In genomic region chr12:49930515-49931288, GRCh38 we compare ENCODE assay signal across 16 cellular contexts. TPM values are rescaled to one million over a fixed set of nuclear protein-coding genes. Genes with fewer than 3 reads are reported as not detected.
A peak's percentile ranks its signal among the peaks of the same experiment; 100 is the strongest.
DNase-seq lines count a peak whose midpoint lies in the region; ATAC-seq and TF ChIP-seq lines count a peak whose summit lies in the region.
"Had no signal": no experiment of that assay in that cellular context is flagged by ENCODE, and none has a peak within 500 bp of the region (broad histone marks: within the 10 kb centered on the region; RNA-seq: fewer than 3 reads in every experiment).

No MANE protein-coding gene starts in this region.

- peak; percentile 81 for ATAC-seq in activated T-helper 17 cell treated with anti-CD3 and anti-CD28 coated beads, Interleukin-2, amount 50 U/mL, for 72 hours (replicated peaks)
- ATAC-seq in foreskin keratinocyte (peak; percentile 58), left lobe of liver (no peak)
- ATAC-seq: GM23338, T-helper 17 cell had no signal

- H3K4me3 Mint-ChIP-seq in activated T-helper 17 cell treated with anti-CD3 and anti-CD28 coated beads, Interleukin-2, amount 50 U/mL, for 72 hours = no peak overlapping the region
- H3K4me3 Mint-ChIP-seq: CD4-positive, CD25-positive, alpha-beta regulatory T cell; GM23338; IgD-negative memory B cell; nephron; T-helper 17 cell had no signal

- intact Hi-C loops in uterus (cut with DNase I; ENCODE audit: low total_unique reads) = no loop called here

- no peaks in the 10 kb centered on the region for H3K27me3 ChIP-seq in foreskin keratinocyte
- H3K27me3 ChIP-seq in uterus = no peaks in the 10 kb centered on the region
- H3K27me3 ChIP-seq: adrenal gland had no signal

- H3K4me1 Mint-ChIP-seq in activated T-helper 17 cell treated with anti-CD3 and anti-CD28 coated beads, Interleukin-2, amount 50 U/mL, for 72 hours = no peaks in the 10 kb centered on the region
- H3K4me1 Mint-ChIP-seq: IgD-negative memory B cell had no signal

- POLR2A ChIA-PET in GM10248 (lab: Yijun Ruan, JAX) = no interaction called here

- CTCF ChIA-PET in GM10248 (lab: Yijun Ruan, JAX) = interaction anchor here (0.7 to 10.0 kb wide), 4 partner anchors 12 to 36 kb away, joined by 3 to 65 read pairs (median 13); no protein-coding TSS in a partner anchor

- H3K36me3 Mint-ChIP-seq in activated T-helper 17 cell treated with anti-CD3 and anti-CD28 coated beads, Interleukin-2, amount 50 U/mL, for 72 hours (ENCODE audit: low read depth) = no peaks in the 10 kb centered on the region
- H3K36me3 Mint-ChIP-seq: CD4-positive, CD25-positive, alpha-beta regulatory T cell; IgD-negative memory B cell had no signal

- DNase-seq in A172 (ENCODE audit: low spot score) = peak; percentile 16
- peak; percentile 77 for DNase-seq in ELR (ENCODE audit: low read depth)
- peak; percentile 34 to 70 for DNase-seq in foreskin keratinocyte
- no peak for DNase-seq in uterus
- no peak for DNase-seq in GM13977 (ENCODE audit: low spot score)
- DNase-seq in left lobe of liver (ENCODE audit: low spot score) = no peak
- DNase-seq in GM10248 (ENCODE audit: extremely low spot score) = no peak
- DNase-seq: activated CD8-positive, alpha-beta memory T cell treated with anti-CD3 and anti-CD28 coated beads for 24 hours; CD4-positive, CD25-positive, alpha-beta regulatory T cell; NCI-H2081; T-helper 17 cell had no signal

- no peaks in the 10 kb centered on the region for H3K36me3 ChIP-seq in uterus
- H3K36me3 ChIP-seq: adrenal gland had no signal

- TF ChIP-seq POLR2A in uterus (IDR thresholded peaks at IDR 0.05) = no peak

- H3K27me3 Mint-ChIP-seq in activated T-helper 17 cell treated with anti-CD3 and anti-CD28 coated beads, Interleukin-2, amount 50 U/mL, for 72 hours = peaks cover 4% of the 10 kb centered on the region

- H3K4me1 ChIP-seq in foreskin keratinocyte (peaks cover 12% of the 10 kb centered on the region), uterus (no peaks in the 10 kb centered on the region)
- H3K4me1 ChIP-seq: adrenal gland had no signal

- H3K9me3 Mint-ChIP-seq in activated T-helper 17 cell treated with anti-CD3 and anti-CD28 coated beads, Interleukin-2, amount 50 U/mL, for 72 hours = no peaks in the 10 kb centered on the region
- H3K9me3 Mint-ChIP-seq: GM23338, IgD-negative memory B cell had no signal

- no peaks in the 10 kb centered on the region for H3K9me3 ChIP-seq in uterus
- H3K9me3 ChIP-seq: adrenal gland had no signal

- no peak overlapping the region for H3K27ac Mint-ChIP-seq in activated T-helper 17 cell treated with anti-CD3 and anti-CD28 coated beads, Interleukin-2, amount 50 U/mL, for 72 hours
- H3K27ac Mint-ChIP-seq: GM23338, IgD-negative memory B cell, nephron, T-helper 17 cell had no signal

- TF ChIP-seq CTCF in foreskin keratinocyte (conservative IDR thresholded peaks at IDR 0.05) (no peak), uterus (IDR thresholded peaks at IDR 0.05) (no peak), GM13977 (IDR thresholded peaks at IDR 0.05; ENCODE audit: extremely low read depth, insufficient read depth, missing control alignments) (no peak), GM10248 (IDR thresholded peaks at IDR 0.05; ENCODE audit: control extremely low read depth, extremely low read depth, low read depth, missing control alignments) (no peak)

- H3K27ac ChIP-seq in foreskin keratinocyte (no peak overlapping the region), uterus (no peak overlapping the region)
- H3K27ac ChIP-seq: adrenal gland had no signal

- in situ Hi-C loops in GM13977 (cut with MboI; ENCODE audit: low pct_unique_long_range_greater_than_20kb, low sequenced_read_pairs, unreplicated experiment) = no loop called here

- H3K4me3 ChIP-seq in uterus = no peak overlapping the region
- H3K4me3 ChIP-seq: adrenal gland, GM23338 had no signal

RNA-seq across cellular contexts. Expression of gene AQP2, which starts 19.8 kb away (rescaled TPM):
- not detected in 2 replicates for total RNA-seq in A172 (2014; rRNA removed; shearing (Covaris generic))
- total RNA-seq in activated T-helper 17 cell treated with anti-CD3 and anti-CD28 coated beads, Interleukin-2, amount 50 U/mL, for 72 hours = not detected
- total RNA-seq in foreskin keratinocyte (not detected in 2 replicates), uterus (not detected), left lobe of liver (not detected)
- not detected in 2 replicates for polyA plus RNA-seq in foreskin keratinocyte
- total RNA-seq: CD4-positive, CD25-positive, alpha-beta regulatory T cell; T-helper 17 cell had no signal
- polyA plus RNA-seq: CD4-positive, CD25-positive, alpha-beta regulatory T cell; GM23338; IgD-negative memory B cell had no signal

RNA-seq across cellular contexts. Expression of gene FAIM2, which starts 27.0 kb away (rescaled TPM):
- not detected in 2 replicates for total RNA-seq in A172 (2014; rRNA removed; shearing (Covaris generic))
- 1 to 10 TPM in 1 of 2 donors, under 1 TPM in 1; 0.73 to 1.6 TPM for total RNA-seq in activated T-helper 17 cell treated with anti-CD3 and anti-CD28 coated beads, Interleukin-2, amount 50 U/mL, for 72 hours
- total RNA-seq in foreskin keratinocyte (not detected in 2 replicates), uterus (10 to 100 TPM in 1 of 4 donors, 1 to 10 TPM in 3; 1.0 to 11.9 (median 5.5) TPM), left lobe of liver (not detected)
- polyA plus RNA-seq in foreskin keratinocyte = not detected in 2 replicates
- polyA plus RNA-seq: IgD-negative memory B cell had no signal

RNA-seq across cellular contexts. Expression of gene AQP5, which starts 31.0 kb away (rescaled TPM):
- 0.07 TPM in 1 of 2 replicates, not detected in the other for total RNA-seq in A172 (2014; rRNA removed; shearing (Covaris generic))
- not detected for total RNA-seq in activated T-helper 17 cell treated with anti-CD3 and anti-CD28 coated beads, Interleukin-2, amount 50 U/mL, for 72 hours
- total RNA-seq in foreskin keratinocyte (not detected in 2 replicates), uterus (1 to 10 TPM in 1 of 4 donors, not detected in 3; 2.3 TPM), left lobe of liver (not detected)
- not detected in 2 replicates for polyA plus RNA-seq in foreskin keratinocyte
- total RNA-seq: CD4-positive, CD25-positive, alpha-beta regulatory T cell; T-helper 17 cell had no signal
- polyA plus RNA-seq: CD4-positive, CD25-positive, alpha-beta regulatory T cell; IgD-negative memory B cell had no signal

RNA-seq across cellular contexts. Expression of gene AQP6, which starts 42.0 kb away (rescaled TPM):
- not detected in 2 replicates for total RNA-seq in A172 (2014; rRNA removed; shearing (Covaris generic))
- total RNA-seq in activated T-helper 17 cell treated with anti-CD3 and anti-CD28 coated beads, Interleukin-2, amount 50 U/mL, for 72 hours = not detected
- 0.03 and 0.11 TPM in 2 replicates for total RNA-seq in foreskin keratinocyte
- 0.11 and 0.16 TPM in 2 replicates for polyA plus RNA-seq in foreskin keratinocyte
- under 1 TPM in 1 of 4 donors, not detected in 3; 0.35 TPM for total RNA-seq in uterus
- 0.28 TPM for total RNA-seq in left lobe of liver
- total RNA-seq: CD4-positive, CD25-positive, alpha-beta regulatory T cell; GM23338; T-helper 17 cell had no signal
- polyA plus RNA-seq: CD4-positive, CD25-positive, alpha-beta regulatory T cell; IgD-negative memory B cell had no signal

Comparison
In these comparisons a context has a peak if more than half of its experiments do, and no peak if none do; other contexts are left out.
1. DNase-seq: peak in A172 (single experiment), ELR (single experiment) and foreskin keratinocyte (2 of 2); none in uterus (0 of 2), GM13977 (single experiment), left lobe of liver (single experiment) and GM10248 (single experiment).